22 cellular contexts compared by ENCODE assay signal in the genomic region with DNA sequence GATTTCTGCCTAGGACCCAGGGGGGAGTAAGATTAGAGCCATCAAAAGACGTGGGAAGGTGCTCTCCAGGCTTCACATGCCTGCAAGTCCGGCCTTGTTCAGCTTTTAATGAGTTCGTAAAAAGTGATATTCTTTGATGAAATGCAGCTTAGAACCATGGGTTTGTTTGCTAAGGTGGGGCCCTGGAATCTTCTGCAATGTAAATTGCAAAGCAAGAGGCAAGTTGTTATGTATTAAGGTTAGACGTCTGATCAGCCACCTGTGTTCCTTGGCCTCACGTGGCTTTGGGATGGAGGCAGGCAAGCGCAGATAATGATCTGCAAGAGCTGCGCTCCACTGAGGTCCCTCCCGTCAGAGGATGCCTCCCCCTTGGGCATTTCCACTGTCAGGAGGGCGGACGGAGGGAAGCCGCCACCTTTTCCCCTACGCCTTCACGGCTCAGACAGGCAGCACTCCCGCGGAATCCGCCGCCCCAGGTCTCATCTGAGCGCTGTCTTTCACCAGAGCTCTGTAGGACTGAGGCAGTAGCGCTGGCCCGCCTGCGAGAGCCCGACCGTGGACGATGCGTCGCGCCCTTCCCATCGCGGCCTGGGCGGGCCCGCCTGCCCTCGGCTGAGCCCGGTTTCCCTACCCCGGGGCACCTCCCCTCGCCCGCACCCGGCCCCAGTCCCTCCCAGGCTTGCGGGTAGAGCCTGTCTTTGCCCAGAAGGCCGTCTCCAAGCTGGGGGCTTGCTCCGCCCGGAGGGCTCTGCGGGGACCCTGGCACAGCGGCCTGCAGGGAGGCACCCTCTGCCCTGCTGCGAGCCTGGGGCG.
DNase-seq lines count a peak whose midpoint lies in the region; ATAC-seq and TF ChIP-seq lines count a peak whose summit lies in the region.
"Had no signal": no experiment of that assay in that cellular context is flagged by ENCODE, and none has a peak within 500 bp of the region (broad histone marks: within the 10 kb centered on the region; RNA-seq: fewer than 3 reads in every experiment).

No MANE protein-coding gene starts in this region.

- peaks cover 7% of the 10 kb centered on the region for H3K4me1 ChIP-seq in IMR-90 (ENCODE audit: control insufficient read depth, insufficient read depth, low read length)
- no peaks in the 10 kb centered on the region for H3K4me1 ChIP-seq in endodermal cell (ENCODE audit: control insufficient read depth, insufficient read depth, low read length)
- H3K4me1 ChIP-seq in trophoblast cell (ENCODE audit: control insufficient read depth in 1 of 2, insufficient read depth in 2 of 2, low read length in 2 of 2), result peaks cover 22 to 42% of the 10 kb centered on the region in 2 experiments

- H3K27ac ChIP-seq in IMR-90 (ENCODE audit: insufficient read depth, low read length) (no peak overlapping the region), endodermal cell (ENCODE audit: low read depth, low read length) (no peak overlapping the region), trophoblast cell (ENCODE audit: low read depth, low read length) (peak overlapping the region; percentile 51)
- H3K27ac ChIP-seq: cardiac muscle cell, heart right ventricle had no signal

- peaks cover 36% of the 10 kb centered on the region for H3K27me3 Mint-ChIP-seq in endodermal cell (ENCODE audit: insufficient read depth)
- no peaks in the 10 kb centered on the region for H3K27me3 Mint-ChIP-seq in T-helper 2 cell treated with Interferon-gamma antibody and Interleukin-4, amounts not matched to agents 5 μg/mL and 100 μg/mL, for 36 hours (ENCODE audit: low read depth)
- H3K27me3 Mint-ChIP-seq in activated T-cell treated with anti-CD3 and anti-CD28 coated beads, Interleukin-2, amount 50 U/mL, for 4 hours (ENCODE audit: low read depth), result no peaks in the 10 kb centered on the region
- H3K27me3 Mint-ChIP-seq: activated T-helper 17 cell treated with anti-CD3 and anti-CD28 coated beads, Interleukin-2, amount 50 U/mL, for 72 hours had no signal

- peak overlapping the region; percentile 51 for H2AFZ ChIP-seq in IMR-90 (replicated peaks; ENCODE audit: low read length, poor library complexity)
- H2AFZ ChIP-seq in trophoblast cell (ENCODE audit: insufficient read depth, low read length, poor library complexity), result peak overlapping the region; percentile 58

- peaks cover 6% of the 10 kb centered on the region for H3K4me1 Mint-ChIP-seq in endodermal cell
- peaks cover 39% of the 10 kb centered on the region for H3K4me1 Mint-ChIP-seq in T-helper 2 cell treated with Interferon-gamma antibody and Interleukin-4, amounts not matched to agents 5 μg/mL and 100 μg/mL, for 36 hours (ENCODE audit: low read depth)
- peaks cover 39% of the 10 kb centered on the region for H3K4me1 Mint-ChIP-seq in activated T-cell treated with anti-CD3 and anti-CD28 coated beads, Interleukin-2, amount 50 U/mL, for 4 hours (ENCODE audit: low read depth)

- BruUV-seq in IMR-90 (replicated peaks; lab: Mats Ljungman, UMichigan), result no TSS peak

- dilution Hi-C loops in IMR-90 (cut with HindIII; ENCODE audit: low sequenced_read_pairs, unreplicated experiment), result no loop called here

- H2AK5ac ChIP-seq in IMR-90 (ENCODE audit: low read depth, low read length) (no peak overlapping the region; the same call in 1 of the 2 replicates), trophoblast cell (ENCODE audit: low read length) (peak overlapping the region; percentile 99)

- H2AK9ac ChIP-seq in IMR-90 (replicated peaks; ENCODE audit: low read depth, low read length, poor library complexity), result no peak overlapping the region

- H3K36me3 ChIP-seq in IMR-90 (ENCODE audit: control insufficient read depth, insufficient read depth, low read length) (no peaks in the 10 kb centered on the region), endodermal cell (ENCODE audit: control insufficient read depth, insufficient read depth, low read length) (no peaks in the 10 kb centered on the region), trophoblast cell (ENCODE audit: control insufficient read depth in 1 of 2, insufficient read depth in 2 of 2, low read length in 2 of 2) (no peaks in the 10 kb centered on the region)
- H3K36me3 ChIP-seq: cardiac muscle cell had no signal

- no peak for TF ChIP-seq RAD21 in IMR-90 (IDR thresholded peaks at IDR 0.05; ENCODE audit: low read length)

- H2BK20ac ChIP-seq in IMR-90 (ENCODE audit: low read depth, low read length), result no peak overlapping the region

- H3K4me2 ChIP-seq in IMR-90 (ENCODE audit: low read depth, low read length), result no peak overlapping the region
- peak overlapping the region; percentile 19 for H3K4me2 ChIP-seq in trophoblast cell (ENCODE audit: low read length)

- H3K9ac ChIP-seq in IMR-90 (ENCODE audit: low read depth, low read length), result no peak overlapping the region
- no peak overlapping the region for H3K9ac ChIP-seq in endodermal cell (ENCODE audit: extremely low read depth, low read length, poor library complexity, severe bottlenecking)
- no peak overlapping the region for H3K9ac ChIP-seq in trophoblast cell (ENCODE audit: low read length)

- peaks cover 4% of the 10 kb centered on the region for H4K20me1 ChIP-seq in IMR-90 (ENCODE audit: insufficient read depth, low read length)

- peaks cover 6% of the 10 kb centered on the region; the same call in 1 of the 2 replicates for H3K9me1 ChIP-seq in IMR-90 (ENCODE audit: insufficient read depth, low read length)

- H3K23ac ChIP-seq in IMR-90 (ENCODE audit: low read depth, low read length), result no peak overlapping the region
- H3K23ac ChIP-seq in trophoblast cell (ENCODE audit: low read length), result no peak overlapping the region

- H3K18ac ChIP-seq in IMR-90 (ENCODE audit: low read depth, low read length), result no peak overlapping the region
- H3K18ac ChIP-seq in trophoblast cell (ENCODE audit: low read length), result peak overlapping the region; percentile 96

- H2BK12ac ChIP-seq in trophoblast cell (ENCODE audit: low read length), result peak overlapping the region; percentile 100

- H3K4me3 ChIP-seq in IMR-90 (ENCODE audit: insufficient read depth, low read depth, low read length), result no peak overlapping the region
- H3K4me3 ChIP-seq in endodermal cell (ENCODE audit: low read length), result no peak overlapping the region
- no peak overlapping the region for H3K4me3 ChIP-seq in trophoblast cell (ENCODE audit: low read depth, low read length)
- H3K4me3 ChIP-seq: cardiac muscle cell, heart right ventricle had no signal

- no peak overlapping the region for H3K14ac ChIP-seq in IMR-90 (replicated peaks; ENCODE audit: low read depth, low read length)
- peak overlapping the region; percentile 95 for H3K14ac ChIP-seq in trophoblast cell (ENCODE audit: low read length)

- POLR2A ChIA-PET in IMR-90 (lab: Charles Lee; ENCODE audit: unreplicated experiment), result no interaction called here

- peak overlapping the region; percentile 51 for H4K12ac ChIP-seq in trophoblast cell (ENCODE audit: low read depth, low read length)

- no peak overlapping the region for H2BK15ac ChIP-seq in IMR-90 (ENCODE audit: low read depth, low read length)

- no peaks in the 10 kb centered on the region for H3K9me3 ChIP-seq in IMR-90 (ENCODE audit: control insufficient read depth, insufficient read depth, low read length)
- no peaks in the 10 kb centered on the region for H3K9me3 ChIP-seq in endodermal cell (ENCODE audit: control insufficient read depth, low read length)
- H3K9me3 ChIP-seq in trophoblast cell (ENCODE audit: insufficient read depth, low read depth, low read length), result no peaks in the 10 kb centered on the region
- H3K9me3 ChIP-seq: heart right ventricle had no signal

- H3K27me3 ChIP-seq in IMR-90 (ENCODE audit: control insufficient read depth, insufficient read depth, low read length) (peaks cover 9% of the 10 kb centered on the region), endodermal cell (ENCODE audit: control insufficient read depth, insufficient read depth, low read length, poor library complexity, severe bottlenecking) (no peaks in the 10 kb centered on the region), trophoblast cell (ENCODE audit: insufficient read depth, low read length) (no peaks in the 10 kb centered on the region)
- H3K27me3 ChIP-seq: heart right ventricle had no signal

- DNase-seq in IMR-90, result no peak
- peak; percentile 75 for DNase-seq in endodermal cell
- peak in 1 of 2 donors; percentile 33 for DNase-seq in left colon
- peak; percentile 81 to 83 for DNase-seq in trophoblast cell
- no peak for DNase-seq in HuH-7.5 (ENCODE audit: low spot score)
- no peak for DNase-seq in T-helper 2 cell treated with Interferon-gamma antibody and Interleukin-4, amounts not matched to agents 5 μg/mL and 100 μg/mL, for 36 hours (ENCODE audit: low spot score)
- no peak for DNase-seq in activated T-cell treated with anti-CD3 and anti-CD28 coated beads, Interleukin-2, amount 50 U/mL, for 4 hours
- DNase-seq: activated CD4-positive, CD25-positive, alpha-beta regulatory T cell; activated CD8-positive, alpha-beta memory T cell treated with anti-CD3 and anti-CD28 coated beads for 24 hours; CD8-positive, alpha-beta T cell; heart right ventricle; NCI-H1105 treated with DMSO at 0.1 percent for 48 hours; NCI-H2107; NCI-H524 treated with DMSO at 0.1 percent for 48 hours; nucleus accumbens; SIG-M5; stimulated activated CD4-positive, alpha-beta T cell treated with anti-CD3 and anti-CD28 coated beads, Interleukin-4, amount 100 ng/mL, for 24 hours; T-helper 2 cell had no signal

- H4K8ac ChIP-seq in IMR-90 (ENCODE audit: low read depth in 2 of 2, low read length in 2 of 2) (no peak overlapping the region), trophoblast cell (ENCODE audit: low read depth, low read length) (peak overlapping the region; percentile 91)

- no peak for TF ChIP-seq CTCF in IMR-90 (conservative IDR thresholded peaks at IDR 0.05; ENCODE audit: low read depth, low read length)
- no peak for TF ChIP-seq CTCF in endodermal cell (conservative IDR thresholded peaks at IDR 0.05)

- no peak overlapping the region for H3K56ac ChIP-seq in IMR-90 (ENCODE audit: extremely low read depth, insufficient read depth, low read length)

- H3K4ac ChIP-seq in IMR-90 (ENCODE audit: low read depth, low read length) (no peak overlapping the region; the same call in 1 of the 2 replicates), trophoblast cell (ENCODE audit: low read depth, low read length) (peak overlapping the region; percentile 81)

- ATAC-seq in IMR-90 (ENCODE audit: low read depth) (no peak), left colon (peak; percentile 81), HG03095 (IDR thresholded peaks at IDR 0.05; ENCODE audit: unreplicated experiment) (no peak)
- ATAC-seq in activated T-cell treated with anti-CD3 and anti-CD28 coated beads, Interleukin-2, amount 50 U/mL, for 4 hours, result no peak
- ATAC-seq: activated T-helper 17 cell treated with anti-CD3 and anti-CD28 coated beads, Interleukin-2, amount 50 U/mL, for 72 hours; CD8-positive, alpha-beta T cell; HCT116 had no signal

- peaks cover 7% of the 10 kb centered on the region for H3K79me2 ChIP-seq in trophoblast cell (ENCODE audit: control insufficient read depth, insufficient read depth, low read length, poor library complexity)

- H3K9me3 Mint-ChIP-seq in endodermal cell, result no peaks in the 10 kb centered on the region
- H3K9me3 Mint-ChIP-seq in T-helper 2 cell treated with Interferon-gamma antibody and Interleukin-4, amounts not matched to agents 5 μg/mL and 100 μg/mL, for 36 hours, result peaks cover 18% of the 10 kb centered on the region
- H3K9me3 Mint-ChIP-seq in activated T-cell treated with anti-CD3 and anti-CD28 coated beads, Interleukin-2, amount 50 U/mL, for 4 hours, result peaks cover 5% of the 10 kb centered on the region
- H3K9me3 Mint-ChIP-seq: CD8-positive, alpha-beta T cell had no signal

- intact Hi-C loops in IMR-90 (cut with micrococcal nuclease) (no loop called here), left colon (cut with DNase I, micrococcal nuclease) (no loop called here)

- 71% methylated on average over 14 of the region's 45 CpGs; no CpG with 5 or more reads in 1 of the 2 experiments for WGBS in IMR-90 (ENCODE audit: extremely low coverage in 2 of 2, insufficient read length in 1 of 2), 2 experiments
- 88 to 95% methylated on average over 34 to 45 of the region's 45 CpGs for WGBS in endodermal cell (ENCODE audit: insufficient coverage in 1 of 2, insufficient read length in 1 of 2), 2 experiments
- no CpG with 5 or more reads among the region's 45 CpGs for WGBS in trophoblast cell (ENCODE audit: extremely low coverage, insufficient coverage, insufficient read length)

- peak overlapping the region; percentile 26 for H3K4me3 Mint-ChIP-seq in endodermal cell
- no peak overlapping the region for H3K4me3 Mint-ChIP-seq in T-helper 2 cell treated with Interferon-gamma antibody and Interleukin-4, amounts not matched to agents 5 μg/mL and 100 μg/mL, for 36 hours
- H3K4me3 Mint-ChIP-seq in activated T-cell treated with anti-CD3 and anti-CD28 coated beads, Interleukin-2, amount 50 U/mL, for 4 hours, result no peak overlapping the region
- H3K4me3 Mint-ChIP-seq: activated T-helper 17 cell treated with anti-CD3 and anti-CD28 coated beads, Interleukin-2, amount 50 U/mL, for 72 hours; CD8-positive, alpha-beta T cell had no signal

- CTCF ChIA-PET in IMR-90 (lab: Yijun Ruan, JAX), result no interaction called here

- H2BK120ac ChIP-seq in IMR-90 (ENCODE audit: low read depth, low read length), result no peak overlapping the region
- peak overlapping the region; percentile 96 for H2BK120ac ChIP-seq in trophoblast cell (ENCODE audit: insufficient read depth, low read length, poor library complexity)

- no peak for TF ChIP-seq POLR2A in IMR-90 (IDR thresholded peaks at IDR 0.05; ENCODE audit: low read depth, low read length)

- H4K91ac ChIP-seq in IMR-90 (ENCODE audit: insufficient read depth, low read depth, low read length), result no peak overlapping the region
- H4K91ac ChIP-seq in trophoblast cell (ENCODE audit: low read depth, low read length), result peak overlapping the region; percentile 98

- in situ Hi-C loops in IMR-90 (cut with MboI; ENCODE audit: low sequenced_read_pairs), result no loop called here

- no peak overlapping the region for H3K27ac Mint-ChIP-seq in endodermal cell
- no peak overlapping the region for H3K27ac Mint-ChIP-seq in T-helper 2 cell treated with Interferon-gamma antibody and Interleukin-4, amounts not matched to agents 5 μg/mL and 100 μg/mL, for 36 hours
- H3K27ac Mint-ChIP-seq: activated T-helper 17 cell treated with anti-CD3 and anti-CD28 coated beads, Interleukin-2, amount 50 U/mL, for 72 hours; CD8-positive, alpha-beta T cell had no signal

- no peak overlapping the region for H2BK5ac ChIP-seq in IMR-90 (ENCODE audit: low read depth, low read length, poor library complexity, severe bottlenecking)
- peak overlapping the region; percentile 76 for H2BK5ac ChIP-seq in trophoblast cell (ENCODE audit: low read depth, low read length, poor library complexity)

- no peak overlapping the region for H4K5ac ChIP-seq in IMR-90 (ENCODE audit: low read depth, low read length)

- no peaks in the 10 kb centered on the region for H3K79me1 ChIP-seq in IMR-90 (ENCODE audit: low read depth in 1 of 2, low read length in 2 of 2)
- H3K79me1 ChIP-seq in trophoblast cell (ENCODE audit: low read length), result peaks cover 32% of the 10 kb centered on the region

- no peaks in the 10 kb centered on the region for H3K36me3 Mint-ChIP-seq in endodermal cell (ENCODE audit: low read depth)
- H3K36me3 Mint-ChIP-seq in T-helper 2 cell treated with Interferon-gamma antibody and Interleukin-4, amounts not matched to agents 5 μg/mL and 100 μg/mL, for 36 hours (ENCODE audit: low read depth), result peaks cover 27% of the 10 kb centered on the region
- peaks cover 14% of the 10 kb centered on the region for H3K36me3 Mint-ChIP-seq in activated T-cell treated with anti-CD3 and anti-CD28 coated beads, Interleukin-2, amount 50 U/mL, for 4 hours (ENCODE audit: insufficient read depth)

Comparison
In these comparisons a context has a peak if more than half of its experiments do, and no peak if none do; other contexts are left out.
1. DNase-seq: peak in endodermal cell (single experiment) and trophoblast cell (2 of 2); none in IMR-90 (single experiment), HuH-7.5 (single experiment), T-helper 2 cell treated with Interferon-gamma antibody and Interleukin-4, amounts not matched to agents 5 μg/mL and 100 μg/mL, for 36 hours (single experiment) and activated T-cell treated with anti-CD3 and anti-CD28 coated beads, Interleukin-2, amount 50 U/mL, for 4 hours (single experiment).